ENCODE assay signal across 27 cellular contexts in genomic region chr13:74747186-74747955, GRCh38.
"Had no signal": no experiment of that assay in that cellular context is flagged by ENCODE, and none has a peak within 500 bp of the region (broad histone marks: within the 10 kb centered on the region; RNA-seq: fewer than 3 reads in every experiment).

No MANE protein-coding gene starts in this region.

- H3K9me3 ChIP-seq: colonic mucosa, esophagus muscularis mucosa, psoas muscle, sigmoid colon, spleen, testis, tibial artery had no signal

- DNase-seq: central memory CD4-positive, alpha-beta T cell; colonic mucosa; effector memory CD4-positive, alpha-beta T cell; foreskin melanocyte; hypothalamus; immature natural killer cell; islet precursor cell; kidney glomerular epithelial cell; mesenchymal stem cell; natural killer cell; psoas muscle; right cardiac atrium; sigmoid colon; spleen; stimulated activated CD4-positive, alpha-beta T cell treated with anti-CD3 and anti-CD28 coated beads, Interleukin-4, amount 100 ng/mL, for 4 hours; stimulated activated naive CD8-positive, alpha-beta T cell treated with anti-CD3 and anti-CD28 coated beads, Interleukin-15, Interleukin-2, amounts not matched to agents 100 U/mL and 50 U/mL, for 24 hours; substantia nigra; testis; tibial artery had no signal

- H3K4me1 ChIP-seq: colonic mucosa, esophagus muscularis mucosa, parathyroid adenoma, psoas muscle, sigmoid colon, spleen, testis, tibial artery had no signal

- ATAC-seq: natural killer cell; psoas muscle; right cardiac atrium; stimulated activated memory B cell treated with anti-CD40 and anti-IgM and Interleukin-4, amounts not matched to agents 10 μg/mL and 1 μg/mL and 100 μg/mL, for 72 hours; stimulated activated naive CD8-positive, alpha-beta T cell treated with anti-CD3 and anti-CD28 coated beads, Interleukin-15, Interleukin-2, amounts not matched to agents 100 U/mL and 50 U/mL, for 24 hours had no signal

- H3K36me3 Mint-ChIP-seq: immature natural killer cell; mesothelial cell of epicardium; natural killer cell; stimulated activated memory B cell treated with anti-CD40 and anti-IgM and Interleukin-4, amounts not matched to agents 10 μg/mL and 1 μg/mL and 100 μg/mL, for 72 hours; type B pancreatic cell had no signal

- H3K27me3 ChIP-seq: colonic mucosa, esophagus muscularis mucosa, sigmoid colon, spleen, testis, tibial artery had no signal

- H3K9me3 Mint-ChIP-seq: mesothelial cell of epicardium; natural killer cell; stimulated activated memory B cell treated with anti-CD40 and anti-IgM and Interleukin-4, amounts not matched to agents 10 μg/mL and 1 μg/mL and 100 μg/mL, for 72 hours; type B pancreatic cell had no signal

- H3K4me3 ChIP-seq: colonic mucosa, esophagus muscularis mucosa, lung, psoas muscle, sigmoid colon, skin epidermis, spleen, testis, tibial artery had no signal

- H3K27me3 Mint-ChIP-seq: dendritic cell treated with granulocyte-macrophage colony-stimulating factor and Interleukin-4, amounts not matched to agents 40 ng/mL and 50 ng/mL, for 4 days; stimulated activated memory B cell treated with anti-CD40 and anti-IgM and Interleukin-4, amounts not matched to agents 10 μg/mL and 1 μg/mL and 100 μg/mL, for 72 hours had no signal

- H3K36me3 ChIP-seq: colonic mucosa, esophagus muscularis mucosa, sigmoid colon, spleen, tibial artery had no signal

- H3K79me2 ChIP-seq: parathyroid adenoma had no signal

- H2AFZ ChIP-seq: parathyroid adenoma had no signal

- H3K27ac Mint-ChIP-seq: dendritic cell treated with granulocyte-macrophage colony-stimulating factor and Interleukin-4, amounts not matched to agents 40 ng/mL and 50 ng/mL, for 4 days; mesothelial cell of epicardium; natural killer cell; stimulated activated memory B cell treated with anti-CD40 and anti-IgM and Interleukin-4, amounts not matched to agents 10 μg/mL and 1 μg/mL and 100 μg/mL, for 72 hours; type B pancreatic cell had no signal

- H3K9ac ChIP-seq: parathyroid adenoma had no signal

- H3K4me1 Mint-ChIP-seq: immature natural killer cell; natural killer cell; stimulated activated memory B cell treated with anti-CD40 and anti-IgM and Interleukin-4, amounts not matched to agents 10 μg/mL and 1 μg/mL and 100 μg/mL, for 72 hours had no signal

- H3K27ac ChIP-seq: colonic mucosa, esophagus muscularis mucosa, parathyroid adenoma, psoas muscle, sigmoid colon, skin epidermis, spleen, testis, tibial artery had no signal

- H3K4me3 Mint-ChIP-seq: dendritic cell treated with granulocyte-macrophage colony-stimulating factor and Interleukin-4, amounts not matched to agents 40 ng/mL and 50 ng/mL, for 4 days; immature natural killer cell; mesothelial cell of epicardium; natural killer cell; stimulated activated memory B cell treated with anti-CD40 and anti-IgM and Interleukin-4, amounts not matched to agents 10 μg/mL and 1 μg/mL and 100 μg/mL, for 72 hours; type B pancreatic cell had no signal
